In genomic region chr6:6004147-6004995, GRCh38 we compare ENCODE assay signal across 8 cellular contexts. TPM values are rescaled to one million over a fixed set of nuclear protein-coding genes. Genes with fewer than 3 reads are reported as not detected.
DNase-seq lines count a peak whose midpoint lies in the region; ATAC-seq and TF ChIP-seq lines count a peak whose summit lies in the region.

No MANE protein-coding gene starts in this region.

- H3K27ac ChIP-seq in DOHH2 (ENCODE audit: low read depth, low read length) (no peak overlapping the region), KOPT-K1 (ENCODE audit: low read depth, low read length, poor library complexity, severe bottlenecking) (peak overlapping the region; percentile 92), ectodermal cell (ENCODE audit: insufficient read depth, low read depth, low read length, poor library complexity, severe bottlenecking) (no peak overlapping the region)

- no peaks in the 10 kb centered on the region; the same call in 1 of the 2 replicates for H3K79me2 ChIP-seq in DOHH2 (ENCODE audit: control insufficient read depth, low read length)

- H3K27me3 ChIP-seq in DOHH2 (ENCODE audit: control insufficient read depth, low read length) (peaks cover 45% of the 10 kb centered on the region), ectodermal cell (ENCODE audit: control insufficient read depth, insufficient read depth, low read length, poor library complexity, severe bottlenecking) (peaks cover 99% of the 10 kb centered on the region)

- H3K9me2 ChIP-seq in DOHH2 (replicated peaks; ENCODE audit: control insufficient read depth, low read length) = no peaks in the 10 kb centered on the region

- peaks cover 88% of the 10 kb centered on the region for H3K27me3 Mint-ChIP-seq in osteocyte (ENCODE audit: unreplicated experiment)

- WGBS in ectodermal cell, 2 experiments = 0 to 1% methylated on average over 49 of the region's 49 CpGs

- TF ChIP-seq CTCF in DOHH2 (IDR thresholded peaks at IDR 0.05; ENCODE audit: low read depth, low read length, poor library complexity, severe bottlenecking) (no peak), osteocyte (IDR thresholded peaks at IDR 0.05) (no peak)

- no peak for DNase-seq in osteocyte (ENCODE audit: extremely low spot score, unreplicated experiment)
- no peak for DNase-seq in NCI-H1930 (lab: John Stamatoyannopoulos, UW)
- DNase-seq in NCI-H1417 (lab: John Stamatoyannopoulos, UW) = no peak

- H3K4me2 ChIP-seq in DOHH2 (ENCODE audit: low read length) = peak overlapping the region; percentile 67

- H3K36me3 Mint-ChIP-seq in osteocyte (ENCODE audit: unreplicated experiment) = no peaks in the 10 kb centered on the region

- H3K4me3 ChIP-seq in DOHH2 (ENCODE audit: low read length) = peak overlapping the region; percentile 66
- peak overlapping the region; percentile 39 for H3K4me3 ChIP-seq in ectodermal cell (ENCODE audit: insufficient read depth, low read depth, low read length)

- no peaks in the 10 kb centered on the region for H3K9me3 Mint-ChIP-seq in osteocyte (ENCODE audit: unreplicated experiment)

- peaks cover 8% of the 10 kb centered on the region; the same call in 1 of the 2 replicates for H3F3A ChIP-seq in DOHH2 (ENCODE audit: control insufficient read depth, insufficient read depth)

- no peaks in the 10 kb centered on the region for H4K20me1 ChIP-seq in DOHH2 (ENCODE audit: control insufficient read depth, insufficient read depth, low read depth, low read length)

- H3K36me3 ChIP-seq in DOHH2 (ENCODE audit: control insufficient read depth, low read length) = no peaks in the 10 kb centered on the region
- peaks cover 35% of the 10 kb centered on the region for H3K36me3 ChIP-seq in KOPT-K1 (ENCODE audit: insufficient read depth, low read length)
- no peaks in the 10 kb centered on the region for H3K36me3 ChIP-seq in ectodermal cell (ENCODE audit: control insufficient read depth, insufficient read depth, low read length)

- H3K27ac Mint-ChIP-seq in osteocyte (ENCODE audit: unreplicated experiment) = no peak overlapping the region

- H3K4me1 ChIP-seq in DOHH2 (ENCODE audit: control insufficient read depth, low read length) = peaks cover 19% of the 10 kb centered on the region
- H3K4me1 ChIP-seq in ectodermal cell (ENCODE audit: control insufficient read depth, insufficient read depth, low read length) = peaks cover 52% of the 10 kb centered on the region

- H3K4me1 Mint-ChIP-seq in osteocyte (ENCODE audit: unreplicated experiment) = peaks cover 50% of the 10 kb centered on the region

- ATAC-seq in GM21619 (IDR thresholded peaks at IDR 0.05; ENCODE audit: unreplicated experiment) (no peak), GM18907 (IDR thresholded peaks at IDR 0.05; ENCODE audit: unreplicated experiment) (no peak)

- peak overlapping the region; percentile 63 for H3K4me3 Mint-ChIP-seq in osteocyte (ENCODE audit: unreplicated experiment)

- H3K9me3 ChIP-seq in DOHH2 (ENCODE audit: control insufficient read depth, insufficient read depth, low read length) = no peaks in the 10 kb centered on the region
- no peaks in the 10 kb centered on the region for H3K9me3 ChIP-seq in KOPT-K1 (ENCODE audit: insufficient read depth, low read length, poor library complexity, severe bottlenecking)
- no peaks in the 10 kb centered on the region for H3K9me3 ChIP-seq in ectodermal cell (ENCODE audit: control insufficient read depth, low read length)

RNA-seq across cellular contexts. Expression of gene NRN1, which starts 2.4 kb away (rescaled TPM):
- polyA plus RNA-seq in ectodermal cell (2013, experiment 1 of 4) = 1.0 TPM
- polyA plus RNA-seq in ectodermal cell (2013, experiment 2 of 4) = 1.3 TPM
- 1.3 TPM for polyA plus RNA-seq in ectodermal cell (2013, experiment 3 of 4)
- polyA plus RNA-seq in ectodermal cell (2013, experiment 4 of 4) = 1.5 TPM
- 0.21 TPM in 1 of 2 replicates, not detected in the other for total RNA-seq in osteocyte
